ENCODE assay signal across 8 cellular contexts in the genomic region with DNA sequence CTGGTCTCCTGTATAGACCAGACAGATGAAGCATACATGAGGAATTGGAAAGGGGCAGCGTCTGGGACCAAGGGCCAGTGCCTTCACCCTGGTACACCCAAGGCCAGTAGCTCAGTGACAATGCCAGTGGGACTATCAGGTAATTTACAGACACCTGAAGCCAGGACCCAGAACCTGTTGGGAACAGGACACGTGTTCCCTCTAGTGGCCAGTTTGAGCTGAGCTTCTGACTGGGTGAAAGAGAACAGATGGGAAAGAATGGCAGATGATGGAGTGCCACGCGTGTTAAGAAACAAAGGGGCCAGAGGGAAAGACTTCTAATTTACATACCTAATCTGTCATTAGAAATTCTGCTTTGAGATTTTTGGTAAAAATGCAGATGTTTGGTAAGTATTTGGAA. TPM values are rescaled to one million over a fixed set of nuclear protein-coding genes. Genes with fewer than 3 reads are reported as not detected.
DNase-seq lines count a peak whose midpoint lies in the region; ATAC-seq and TF ChIP-seq lines count a peak whose summit lies in the region.

No MANE protein-coding gene starts in this region.

- ATAC-seq in left lung: peak; percentile 91
- peak; percentile 80 for ATAC-seq in stimulated activated naive CD8-positive, alpha-beta T cell treated with anti-CD3 and anti-CD28 coated beads, Interleukin-15, Interleukin-2, amounts not matched to agents 100 U/mL and 50 U/mL, for 24 hours

- no peak overlapping the region for H3K4me3 ChIP-seq in HFF-Myc (replicated peaks; ENCODE audit: low read depth, low read length)
- no peak overlapping the region for H3K4me3 ChIP-seq in Peyer's patch
- H3K4me3 ChIP-seq in astrocyte of the cerebellum (ENCODE audit: low read depth, low read length): no peak overlapping the region
- no peak overlapping the region for H3K4me3 ChIP-seq in left lung

- H3K4me1 ChIP-seq in Peyer's patch (peaks cover 0 to 11% (median 0%) of the 10 kb centered on the region in 4 donors), left lung (peaks cover 0 to 6% of the 10 kb centered on the region in 2 donors)

- H3K27ac ChIP-seq in Peyer's patch (no peak overlapping the region), left lung (no peak overlapping the region)

- intact Hi-C loops in left lung (cut with DNase I): no loop called here

- TF ChIP-seq CTCF in HFF-Myc (IDR thresholded peaks at IDR 0.05; ENCODE audit: low read depth, low read length, missing control alignments) (peak; percentile 82), Peyer's patch (IDR thresholded peaks at IDR 0.05) (peak; percentile 40 to 86 (median 76)), astrocyte of the cerebellum (IDR thresholded peaks at IDR 0.05; ENCODE audit: low read depth, low read length, missing control alignments) (peak; percentile 74), left lung (IDR thresholded peaks at IDR 0.05) (peak; percentile 47 to 51)

- H3K9me3 ChIP-seq in Peyer's patch: no peaks in the 10 kb centered on the region
- H3K9me3 ChIP-seq in left lung: no peaks in the 10 kb centered on the region

- in situ Hi-C loops in G401 (cut with HindIII; ENCODE audit: low sequenced_read_pairs) (no loop called here), astrocyte of the cerebellum (cut with HindIII; ENCODE audit: low sequenced_read_pairs) (no loop called here)

- DNase-seq in G401 (ENCODE audit: low spot score) (peak; percentile 63), HFF-Myc (ENCODE audit: extremely low read depth, low read depth) (no peak), Peyer's patch (peak in 2 of 3 donors; percentile 52 to 82), astrocyte of the cerebellum (ENCODE audit: low read depth) (no peak), left lung (no peak), middle frontal gyrus (ENCODE audit: extremely low spot score, low spot score) (no peak), NOMO-1 (lab: John Stamatoyannopoulos, UW; ENCODE audit: unreplicated experiment in 2 of 2) (no peak)
- DNase-seq in stimulated activated naive CD8-positive, alpha-beta T cell treated with anti-CD3 and anti-CD28 coated beads, Interleukin-15, Interleukin-2, amounts not matched to agents 100 U/mL and 50 U/mL, for 24 hours: peak; percentile 60

- H3K27me3 ChIP-seq in Peyer's patch (no peaks in the 10 kb centered on the region), left lung (no peaks in the 10 kb centered on the region)

- H3K36me3 ChIP-seq in Peyer's patch (no peaks in the 10 kb centered on the region), left lung (no peaks in the 10 kb centered on the region)

- TF ChIP-seq POLR2A in Peyer's patch (IDR thresholded peaks at IDR 0.05): no peak

RNA-seq across cellular contexts. Expression of a gene that starts 5.1 kb away (rescaled TPM):
- total RNA-seq in G401 (2014; rRNA removed; shearing (Covaris generic)): 38.0 and 41.6 TPM in 2 replicates
- 10 to 100 TPM; 15.8 to 35.5 (median 28.4) TPM for total RNA-seq in Peyer's patch
- total RNA-seq in left lung: 10 to 100 TPM; 28.9 to 33.7 TPM

RNA-seq across cellular contexts. Expression of a gene that starts 28.4 kb away (rescaled TPM):
- total RNA-seq in G401 (2014; rRNA removed; shearing (Covaris generic)): 2,014 and 2,296 TPM in 2 replicates
- total RNA-seq in Peyer's patch (1,000 to 10,000 TPM in 1 of 4 donors, 100 to 1,000 TPM in 3; 298 to 1,413 (median 477) TPM), left lung (1,000 to 10,000 TPM in 1 of 2 donors, 100 to 1,000 TPM in 1; 738 to 1,176 TPM)

RNA-seq across cellular contexts. Expression of a gene that starts 48.6 kb away (rescaled TPM):
- not detected in 2 replicates for total RNA-seq in G401 (2014; rRNA removed; shearing (Covaris generic))
- not detected for total RNA-seq in Peyer's patch
- total RNA-seq in left lung: under 1 TPM in 1 of 2 donors, not detected in 1; 0.29 TPM

Comparison
In these comparisons a context has a peak if more than half of its experiments do, and no peak if none do; other contexts are left out.
1. DNase-seq: peak in G401 (single experiment), Peyer's patch (2 of 3) and stimulated activated naive CD8-positive, alpha-beta T cell treated with anti-CD3 and anti-CD28 coated beads, Interleukin-15, Interleukin-2, amounts not matched to agents 100 U/mL and 50 U/mL, for 24 hours (single experiment); none in HFF-Myc (single experiment), astrocyte of the cerebellum (single experiment), left lung (0 of 2), middle frontal gyrus (single experiment) and NOMO-1 (0 of 2).
2. Peak in every context shown above with its lines, with median percentiles within 50 percentile points of each other: CTCF ChIP-seq.